ENCODE assay signal across 16 cellular contexts in genomic region chr6:77425216-77425615, GRCh38. TPM values are rescaled to one million over a fixed set of nuclear protein-coding genes. Genes with fewer than 3 reads are reported as not detected.
DNase-seq lines count a peak whose midpoint lies in the region; ATAC-seq and TF ChIP-seq lines count a peak whose summit lies in the region.
"Had no signal": no experiment of that assay in that cellular context is flagged by ENCODE, and none has a peak within 500 bp of the region (broad histone marks: within the 10 kb centered on the region; RNA-seq: fewer than 3 reads in every experiment).

No MANE protein-coding gene starts in this region.

- intact Hi-C loops in tibial artery (cut with DNase I; ENCODE audit: low total_unique reads): no loop called here

- no peak overlapping the region for H3K27ac Mint-ChIP-seq in activated CD4-positive, alpha-beta memory T cell treated with anti-CD3 and anti-CD28 coated beads, Interleukin-2, amount 10 ng/mL, durations not matched to agents 7 days and 5 days
- H3K27ac Mint-ChIP-seq: CD4-positive, CD25-positive, alpha-beta regulatory T cell; GM23338 had no signal

- peak; percentile 33 for DNase-seq in adipocyte (ENCODE audit: low read depth)
- peak in 2 of 61 donors; percentile 1 to 4 for DNase-seq in caudate nucleus (lab: John Stamatoyannopoulos, UW)
- DNase-seq in fibroblast of pulmonary artery (ENCODE audit: low read depth): peak; percentile 22
- no peak for DNase-seq in tibial artery
- no peak for DNase-seq in NK-92 treated with Interleukin-12 subunit alpha and Interleukin-12 subunit beta, amount 100 ng/mL, for 24 hours (lab: John Stamatoyannopoulos, UW)
- DNase-seq in activated CD4-positive, alpha-beta memory T cell treated with anti-CD3 and anti-CD28 coated beads, Interleukin-2, amount 10 ng/mL, durations not matched to agents 7 days and 5 days: no peak
- DNase-seq in T-helper 9 cell: no peak
- DNase-seq: AML-193; CD4-positive, CD25-positive, alpha-beta regulatory T cell; DMS53; H7 had no signal

- H3K4me3 Mint-ChIP-seq in activated CD4-positive, alpha-beta memory T cell treated with anti-CD3 and anti-CD28 coated beads, Interleukin-2, amount 10 ng/mL, durations not matched to agents 7 days and 5 days: no peak overlapping the region
- H3K4me3 Mint-ChIP-seq: CD4-positive, CD25-positive, alpha-beta regulatory T cell; GM23338 had no signal

- no peak for ATAC-seq in GM21717 (IDR thresholded peaks at IDR 0.05; ENCODE audit: unreplicated experiment)
- ATAC-seq: A549, GM23338 had no signal

- TF ChIP-seq CTCF in fibroblast of pulmonary artery (IDR thresholded peaks at IDR 0.05; ENCODE audit: low read length, missing control alignments): no peak
- TF ChIP-seq CTCF in tibial artery (IDR thresholded peaks at IDR 0.05): no peak

- H3K27ac ChIP-seq in caudate nucleus (ENCODE audit: low read depth, low read length): peak overlapping the region; percentile 59
- peak overlapping the region; percentile 46 to 48 for H3K27ac ChIP-seq in tibial artery
- H3K27ac ChIP-seq: A549; BLaER1 treated with 17β-estradiol and CSF1 and Interleukin-3, amounts not matched to agents 10 nM and 100 nM had no signal

- H3K4me3 ChIP-seq in adipocyte (ENCODE audit: low read length) (peak overlapping the region; percentile 39), fibroblast of pulmonary artery (replicated peaks; ENCODE audit: low read depth, low read length) (no peak overlapping the region), tibial artery (no peak overlapping the region)
- H3K4me3 ChIP-seq: A549; BLaER1 treated with 17β-estradiol and CSF1 and Interleukin-3, amounts not matched to agents 10 nM and 100 nM; GM23338 had no signal

- H3K36me3 ChIP-seq in adipocyte (ENCODE audit: control insufficient read depth, insufficient read depth, low read length, severe bottlenecking) (no peaks in the 10 kb centered on the region), tibial artery (no peaks in the 10 kb centered on the region)
- H3K36me3 ChIP-seq: BLaER1 treated with 17β-estradiol and CSF1 and Interleukin-3, amounts not matched to agents 10 nM and 100 nM had no signal

- POLR2A ChIA-PET in activated CD4-positive, alpha-beta memory T cell treated with anti-CD3 and anti-CD28 coated beads, Interleukin-2, amount 10 ng/mL, durations not matched to agents 7 days and 5 days (lab: Charles Lee): no interaction called here

- H3K27me3 Mint-ChIP-seq in activated CD4-positive, alpha-beta memory T cell treated with anti-CD3 and anti-CD28 coated beads, Interleukin-2, amount 10 ng/mL, durations not matched to agents 7 days and 5 days: no peaks in the 10 kb centered on the region
- H3K27me3 Mint-ChIP-seq: CD4-positive, CD25-positive, alpha-beta regulatory T cell had no signal

- no peaks in the 10 kb centered on the region for H3K9me3 Mint-ChIP-seq in activated CD4-positive, alpha-beta memory T cell treated with anti-CD3 and anti-CD28 coated beads, Interleukin-2, amount 10 ng/mL, durations not matched to agents 7 days and 5 days
- H3K9me3 Mint-ChIP-seq: GM23338 had no signal

- peak overlapping the region; percentile 48 for H3K9ac ChIP-seq in adipocyte (ENCODE audit: low read length)
- H3K9ac ChIP-seq: BLaER1 treated with 17β-estradiol and CSF1 and Interleukin-3, amounts not matched to agents 10 nM and 100 nM had no signal

- H3K4me1 ChIP-seq in adipocyte (ENCODE audit: control insufficient read depth, insufficient read depth, low read length) (peaks cover 27% of the 10 kb centered on the region), tibial artery (peaks cover 0 to 44% (median 12%) of the 10 kb centered on the region in 4 donors)
- H3K4me1 ChIP-seq: A549; BLaER1 treated with 17β-estradiol and CSF1 and Interleukin-3, amounts not matched to agents 10 nM and 100 nM had no signal

- no peaks in the 10 kb centered on the region for H3K36me3 Mint-ChIP-seq in activated CD4-positive, alpha-beta memory T cell treated with anti-CD3 and anti-CD28 coated beads, Interleukin-2, amount 10 ng/mL, durations not matched to agents 7 days and 5 days (ENCODE audit: low read depth)
- H3K36me3 Mint-ChIP-seq: CD4-positive, CD25-positive, alpha-beta regulatory T cell had no signal

- CTCF ChIA-PET in activated CD4-positive, alpha-beta memory T cell treated with anti-CD3 and anti-CD28 coated beads, Interleukin-2, amount 10 ng/mL, durations not matched to agents 7 days and 5 days (lab: Charles Lee): no interaction called here

- no peaks in the 10 kb centered on the region for H3K27me3 ChIP-seq in adipocyte (replicated peaks; ENCODE audit: control insufficient read depth, insufficient read depth, low read length)
- no peaks in the 10 kb centered on the region for H3K27me3 ChIP-seq in tibial artery
- H3K27me3 ChIP-seq: BLaER1 treated with 17β-estradiol and CSF1 and Interleukin-3, amounts not matched to agents 10 nM and 100 nM had no signal

- H3K4me1 Mint-ChIP-seq in activated CD4-positive, alpha-beta memory T cell treated with anti-CD3 and anti-CD28 coated beads, Interleukin-2, amount 10 ng/mL, durations not matched to agents 7 days and 5 days: no peaks in the 10 kb centered on the region
- H3K4me1 Mint-ChIP-seq: CD4-positive, CD25-positive, alpha-beta regulatory T cell had no signal

- H3K9me3 ChIP-seq in adipocyte (ENCODE audit: control insufficient read depth, low read length): no peaks in the 10 kb centered on the region
- H3K9me3 ChIP-seq in tibial artery: no peaks in the 10 kb centered on the region
- H3K9me3 ChIP-seq: A549; BLaER1 treated with 17β-estradiol and CSF1 and Interleukin-3, amounts not matched to agents 10 nM and 100 nM had no signal

RNA-seq across cellular contexts. Expression of gene HTR1B, which starts 38.1 kb away (rescaled TPM):
- not detected for total RNA-seq in activated CD4-positive, alpha-beta memory T cell treated with anti-CD3 and anti-CD28 coated beads, Interleukin-2, amount 10 ng/mL, durations not matched to agents 7 days and 5 days
- total RNA-seq: CD4-positive, CD25-positive, alpha-beta regulatory T cell; Daoy had no signal

Comparison
In these comparisons a context has a peak if more than half of its experiments do, and no peak if none do; other contexts are left out.
1. DNase-seq: peak in adipocyte (single experiment) and fibroblast of pulmonary artery (single experiment); none in tibial artery (0 of 2), NK-92 treated with Interleukin-12 subunit alpha and Interleukin-12 subunit beta, amount 100 ng/mL, for 24 hours (single experiment), activated CD4-positive, alpha-beta memory T cell treated with anti-CD3 and anti-CD28 coated beads, Interleukin-2, amount 10 ng/mL, durations not matched to agents 7 days and 5 days (single experiment) and T-helper 9 cell (single experiment).